1 cellular context compared by ENCODE assay signal in the genomic region with DNA sequence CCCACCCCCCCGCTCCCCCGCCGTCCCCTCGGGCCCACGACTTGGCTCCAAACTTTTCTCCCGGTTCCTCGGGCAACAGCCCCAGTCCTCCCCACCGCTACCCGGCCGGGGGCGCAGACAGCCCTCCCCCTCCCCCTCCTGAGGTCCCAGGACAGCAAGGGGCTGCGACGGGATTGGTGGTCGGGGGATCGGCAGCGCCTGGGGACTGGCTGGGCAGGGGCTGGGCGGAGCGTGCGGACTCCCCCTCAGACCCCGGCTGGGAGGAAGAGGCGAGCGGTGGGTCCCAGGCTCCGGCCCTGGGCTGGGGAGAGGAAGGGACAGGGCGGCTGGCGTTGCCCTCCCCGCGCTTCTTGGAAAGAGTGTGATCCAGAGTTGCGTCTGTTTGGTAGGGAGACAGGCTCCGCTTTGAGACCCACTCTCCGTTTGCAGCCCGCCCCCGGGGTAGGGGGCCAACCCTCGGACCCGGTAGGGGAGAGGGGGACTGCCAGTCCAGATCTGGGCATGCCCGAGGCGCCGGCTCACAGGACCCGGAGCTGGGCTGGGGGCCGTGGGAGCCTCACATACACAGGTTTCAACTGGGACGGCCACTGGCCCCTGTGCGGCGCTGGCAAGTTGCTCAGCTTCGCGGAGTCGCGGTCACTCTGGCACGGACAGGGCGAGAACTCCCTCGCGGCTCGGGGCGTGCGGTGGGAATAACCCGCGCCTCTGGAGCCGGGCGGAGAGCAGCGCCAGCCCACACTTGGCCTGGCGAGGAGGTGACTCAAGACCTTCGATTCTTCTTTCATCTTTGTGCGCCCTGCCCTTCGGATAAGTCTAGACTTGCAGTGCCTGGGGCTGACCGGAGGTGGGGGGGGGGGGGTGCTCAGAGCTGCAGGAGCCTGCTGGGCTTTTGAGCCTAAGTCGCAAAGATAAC.
A peak's percentile ranks its signal among the peaks of the same experiment; 100 is the strongest.
TF ChIP-seq lines count a peak whose summit lies in the region.

No MANE protein-coding gene starts in this region.

TF ChIP-seq in K562, 482 proteins besides CTCF, POLR2A, EP300 and RAD21 (continued from another document and continues in another):
- TF ChIP-seq, protein P1, sequence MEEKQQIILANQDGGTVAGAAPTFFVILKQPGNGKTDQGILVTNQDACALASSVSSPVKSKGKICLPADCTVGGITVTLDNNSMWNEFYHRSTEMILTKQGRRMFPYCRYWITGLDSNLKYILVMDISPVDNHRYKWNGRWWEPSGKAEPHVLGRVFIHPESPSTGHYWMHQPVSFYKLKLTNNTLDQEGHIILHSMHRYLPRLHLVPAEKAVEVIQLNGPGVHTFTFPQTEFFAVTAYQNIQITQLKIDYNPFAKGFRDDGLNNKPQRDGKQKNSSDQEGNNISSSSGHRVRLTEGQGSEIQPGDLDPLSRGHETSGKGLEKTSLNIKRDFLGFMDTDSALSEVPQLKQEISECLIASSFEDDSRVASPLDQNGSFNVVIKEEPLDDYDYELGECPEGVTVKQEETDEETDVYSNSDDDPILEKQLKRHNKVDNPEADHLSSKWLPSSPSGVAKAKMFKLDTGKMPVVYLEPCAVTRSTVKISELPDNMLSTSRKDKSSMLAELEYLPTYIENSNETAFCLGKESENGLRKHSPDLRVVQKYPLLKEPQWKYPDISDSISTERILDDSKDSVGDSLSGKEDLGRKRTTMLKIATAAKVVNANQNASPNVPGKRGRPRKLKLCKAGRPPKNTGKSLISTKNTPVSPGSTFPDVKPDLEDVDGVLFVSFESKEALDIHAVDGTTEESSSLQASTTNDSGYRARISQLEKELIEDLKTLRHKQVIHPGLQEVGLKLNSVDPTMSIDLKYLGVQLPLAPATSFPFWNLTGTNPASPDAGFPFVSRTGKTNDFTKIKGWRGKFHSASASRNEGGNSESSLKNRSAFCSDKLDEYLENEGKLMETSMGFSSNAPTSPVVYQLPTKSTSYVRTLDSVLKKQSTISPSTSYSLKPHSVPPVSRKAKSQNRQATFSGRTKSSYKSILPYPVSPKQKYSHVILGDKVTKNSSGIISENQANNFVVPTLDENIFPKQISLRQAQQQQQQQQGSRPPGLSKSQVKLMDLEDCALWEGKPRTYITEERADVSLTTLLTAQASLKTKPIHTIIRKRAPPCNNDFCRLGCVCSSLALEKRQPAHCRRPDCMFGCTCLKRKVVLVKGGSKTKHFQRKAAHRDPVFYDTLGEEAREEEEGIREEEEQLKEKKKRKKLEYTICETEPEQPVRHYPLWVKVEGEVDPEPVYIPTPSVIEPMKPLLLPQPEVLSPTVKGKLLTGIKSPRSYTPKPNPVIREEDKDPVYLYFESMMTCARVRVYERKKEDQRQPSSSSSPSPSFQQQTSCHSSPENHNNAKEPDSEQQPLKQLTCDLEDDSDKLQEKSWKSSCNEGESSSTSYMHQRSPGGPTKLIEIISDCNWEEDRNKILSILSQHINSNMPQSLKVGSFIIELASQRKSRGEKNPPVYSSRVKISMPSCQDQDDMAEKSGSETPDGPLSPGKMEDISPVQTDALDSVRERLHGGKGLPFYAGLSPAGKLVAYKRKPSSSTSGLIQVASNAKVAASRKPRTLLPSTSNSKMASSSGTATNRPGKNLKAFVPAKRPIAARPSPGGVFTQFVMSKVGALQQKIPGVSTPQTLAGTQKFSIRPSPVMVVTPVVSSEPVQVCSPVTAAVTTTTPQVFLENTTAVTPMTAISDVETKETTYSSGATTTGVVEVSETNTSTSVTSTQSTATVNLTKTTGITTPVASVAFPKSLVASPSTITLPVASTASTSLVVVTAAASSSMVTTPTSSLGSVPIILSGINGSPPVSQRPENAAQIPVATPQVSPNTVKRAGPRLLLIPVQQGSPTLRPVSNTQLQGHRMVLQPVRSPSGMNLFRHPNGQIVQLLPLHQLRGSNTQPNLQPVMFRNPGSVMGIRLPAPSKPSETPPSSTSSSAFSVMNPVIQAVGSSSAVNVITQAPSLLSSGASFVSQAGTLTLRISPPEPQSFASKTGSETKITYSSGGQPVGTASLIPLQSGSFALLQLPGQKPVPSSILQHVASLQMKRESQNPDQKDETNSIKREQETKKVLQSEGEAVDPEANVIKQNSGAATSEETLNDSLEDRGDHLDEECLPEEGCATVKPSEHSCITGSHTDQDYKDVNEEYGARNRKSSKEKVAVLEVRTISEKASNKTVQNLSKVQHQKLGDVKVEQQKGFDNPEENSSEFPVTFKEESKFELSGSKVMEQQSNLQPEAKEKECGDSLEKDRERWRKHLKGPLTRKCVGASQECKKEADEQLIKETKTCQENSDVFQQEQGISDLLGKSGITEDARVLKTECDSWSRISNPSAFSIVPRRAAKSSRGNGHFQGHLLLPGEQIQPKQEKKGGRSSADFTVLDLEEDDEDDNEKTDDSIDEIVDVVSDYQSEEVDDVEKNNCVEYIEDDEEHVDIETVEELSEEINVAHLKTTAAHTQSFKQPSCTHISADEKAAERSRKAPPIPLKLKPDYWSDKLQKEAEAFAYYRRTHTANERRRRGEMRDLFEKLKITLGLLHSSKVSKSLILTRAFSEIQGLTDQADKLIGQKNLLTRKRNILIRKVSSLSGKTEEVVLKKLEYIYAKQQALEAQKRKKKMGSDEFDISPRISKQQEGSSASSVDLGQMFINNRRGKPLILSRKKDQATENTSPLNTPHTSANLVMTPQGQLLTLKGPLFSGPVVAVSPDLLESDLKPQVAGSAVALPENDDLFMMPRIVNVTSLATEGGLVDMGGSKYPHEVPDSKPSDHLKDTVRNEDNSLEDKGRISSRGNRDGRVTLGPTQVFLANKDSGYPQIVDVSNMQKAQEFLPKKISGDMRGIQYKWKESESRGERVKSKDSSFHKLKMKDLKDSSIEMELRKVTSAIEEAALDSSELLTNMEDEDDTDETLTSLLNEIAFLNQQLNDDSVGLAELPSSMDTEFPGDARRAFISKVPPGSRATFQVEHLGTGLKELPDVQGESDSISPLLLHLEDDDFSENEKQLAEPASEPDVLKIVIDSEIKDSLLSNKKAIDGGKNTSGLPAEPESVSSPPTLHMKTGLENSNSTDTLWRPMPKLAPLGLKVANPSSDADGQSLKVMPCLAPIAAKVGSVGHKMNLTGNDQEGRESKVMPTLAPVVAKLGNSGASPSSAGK (IDR thresholded peaks at IDR 0.05), result peak; percentile 49; the same call in 1 of the 2 replicates
- TF ChIP-seq, protein P2, sequence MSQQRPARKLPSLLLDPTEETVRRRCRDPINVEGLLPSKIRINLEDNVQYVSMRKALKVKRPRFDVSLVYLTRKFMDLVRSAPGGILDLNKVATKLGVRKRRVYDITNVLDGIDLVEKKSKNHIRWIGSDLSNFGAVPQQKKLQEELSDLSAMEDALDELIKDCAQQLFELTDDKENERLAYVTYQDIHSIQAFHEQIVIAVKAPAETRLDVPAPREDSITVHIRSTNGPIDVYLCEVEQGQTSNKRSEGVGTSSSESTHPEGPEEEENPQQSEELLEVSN (IDR thresholded peaks at IDR 0.05; ENCODE audit: borderline replicate concordance in 1 of 2, extremely low read depth in 1 of 2, insufficient read depth in 1 of 2, insufficient read length in 1 of 2, low read depth in 1 of 2, low read length in 1 of 2, poor library complexity in 1 of 2, severe bottlenecking in 1 of 2), result peak in 1 of 2 experiments; percentile 66
- TF ChIP-seq CHD1 (IDR thresholded peaks at IDR 0.05; ENCODE audit: low read length) (peak; percentile 86), XRCC5 (IDR thresholded peaks at IDR 0.05; ENCODE audit: low read depth, low read length) (no peak), CBFB (CRISPR knock-in tag; IDR thresholded peaks at IDR 0.05) (peak; percentile 74; the same call in 1 of the 2 replicates), SRSF7 (optimal IDR thresholded peaks at IDR 0.05; ENCODE audit: low read depth, low read length) (no peak), FOXP1 (CRISPR knock-in tag; IDR thresholded peaks at IDR 0.05) (peak; percentile 19; the same call in 1 of the 2 replicates), CBX5 (IDR thresholded peaks at IDR 0.05; ENCODE audit: borderline replicate concordance, low read depth) (no peak), ZNF696 (CRISPR knock-in tag; conservative IDR thresholded peaks at IDR 0.05) (no peak), SAFB2 (IDR thresholded peaks at IDR 0.05; ENCODE audit: borderline replicate concordance, low read depth, low read length, severe bottlenecking) (no peak), RBM15 (IDR thresholded peaks at IDR 0.05; ENCODE audit: insufficient read depth, low read length) (no peak), ZC3H11A (IDR thresholded peaks at IDR 0.05; ENCODE audit: low read depth, low read length) (no peak), HEY1 (CRISPR knock-in tag; IDR thresholded peaks at IDR 0.05; ENCODE audit: borderline replicate concordance) (no peak), MITF (IDR thresholded peaks at IDR 0.05) (no peak), NRF1 (conservative IDR thresholded peaks at IDR 0.05 in 1 of 2, IDR thresholded peaks at IDR 0.05 in 1 of 2) (peak; percentile 32 to 60; a peak in 2 of 4 replicates), PCBP1 (IDR thresholded peaks at IDR 0.05; ENCODE audit: low read depth, low read length, poor library complexity, severe bottlenecking) (peak; percentile 65), TEAD1 (CRISPR knock-in tag; IDR thresholded peaks at IDR 0.05) (0 out of 4 replicates have a peak, but pooled peaks of 1 of the 2 experiments have one; percentile 28), POLR2G (IDR thresholded peaks at IDR 0.05; ENCODE audit: low read depth, low read length) (peak; percentile 72), HNRNPUL1 (IDR thresholded peaks at IDR 0.05; ENCODE audit: low read length) (no peak), ATF1 (CRISPR knock-in tag; IDR thresholded peaks at IDR 0.05) (no peak), ATF1 (tag; IDR thresholded peaks at IDR 0.05) (0 out of 2 replicates have a peak, but pooled peaks have one; percentile 19), SMARCC2 (IDR thresholded peaks at IDR 0.05; ENCODE audit: low read depth) (0 out of 2 replicates have a peak, but pooled peaks have one; percentile 36)
- TF ChIP-seq, protein P3, sequence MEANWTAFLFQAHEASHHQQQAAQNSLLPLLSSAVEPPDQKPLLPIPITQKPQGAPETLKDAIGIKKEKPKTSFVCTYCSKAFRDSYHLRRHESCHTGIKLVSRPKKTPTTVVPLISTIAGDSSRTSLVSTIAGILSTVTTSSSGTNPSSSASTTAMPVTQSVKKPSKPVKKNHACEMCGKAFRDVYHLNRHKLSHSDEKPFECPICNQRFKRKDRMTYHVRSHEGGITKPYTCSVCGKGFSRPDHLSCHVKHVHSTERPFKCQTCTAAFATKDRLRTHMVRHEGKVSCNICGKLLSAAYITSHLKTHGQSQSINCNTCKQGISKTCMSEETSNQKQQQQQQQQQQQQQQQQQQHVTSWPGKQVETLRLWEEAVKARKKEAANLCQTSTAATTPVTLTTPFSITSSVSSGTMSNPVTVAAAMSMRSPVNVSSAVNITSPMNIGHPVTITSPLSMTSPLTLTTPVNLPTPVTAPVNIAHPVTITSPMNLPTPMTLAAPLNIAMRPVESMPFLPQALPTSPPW (CRISPR knock-in tag; IDR thresholded peaks at IDR 0.05), result peak; percentile 69
- TF ChIP-seq, protein P4, sequence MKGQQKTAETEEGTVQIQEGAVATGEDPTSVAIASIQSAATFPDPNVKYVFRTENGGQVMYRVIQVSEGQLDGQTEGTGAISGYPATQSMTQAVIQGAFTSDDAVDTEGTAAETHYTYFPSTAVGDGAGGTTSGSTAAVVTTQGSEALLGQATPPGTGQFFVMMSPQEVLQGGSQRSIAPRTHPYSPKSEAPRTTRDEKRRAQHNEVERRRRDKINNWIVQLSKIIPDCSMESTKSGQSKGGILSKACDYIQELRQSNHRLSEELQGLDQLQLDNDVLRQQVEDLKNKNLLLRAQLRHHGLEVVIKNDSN (CRISPR knock-in tag; IDR thresholded peaks at IDR 0.05), result no peak
- TF ChIP-seq, protein P5, sequence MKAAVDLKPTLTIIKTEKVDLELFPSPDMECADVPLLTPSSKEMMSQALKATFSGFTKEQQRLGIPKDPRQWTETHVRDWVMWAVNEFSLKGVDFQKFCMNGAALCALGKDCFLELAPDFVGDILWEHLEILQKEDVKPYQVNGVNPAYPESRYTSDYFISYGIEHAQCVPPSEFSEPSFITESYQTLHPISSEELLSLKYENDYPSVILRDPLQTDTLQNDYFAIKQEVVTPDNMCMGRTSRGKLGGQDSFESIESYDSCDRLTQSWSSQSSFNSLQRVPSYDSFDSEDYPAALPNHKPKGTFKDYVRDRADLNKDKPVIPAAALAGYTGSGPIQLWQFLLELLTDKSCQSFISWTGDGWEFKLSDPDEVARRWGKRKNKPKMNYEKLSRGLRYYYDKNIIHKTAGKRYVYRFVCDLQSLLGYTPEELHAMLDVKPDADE (conservative IDR thresholded peaks at IDR 0.05; ENCODE audit: control insufficient read depth, low read depth, low read length), result no peak; the same call in 1 of the 2 replicates
- TF ChIP-seq, protein P6, sequence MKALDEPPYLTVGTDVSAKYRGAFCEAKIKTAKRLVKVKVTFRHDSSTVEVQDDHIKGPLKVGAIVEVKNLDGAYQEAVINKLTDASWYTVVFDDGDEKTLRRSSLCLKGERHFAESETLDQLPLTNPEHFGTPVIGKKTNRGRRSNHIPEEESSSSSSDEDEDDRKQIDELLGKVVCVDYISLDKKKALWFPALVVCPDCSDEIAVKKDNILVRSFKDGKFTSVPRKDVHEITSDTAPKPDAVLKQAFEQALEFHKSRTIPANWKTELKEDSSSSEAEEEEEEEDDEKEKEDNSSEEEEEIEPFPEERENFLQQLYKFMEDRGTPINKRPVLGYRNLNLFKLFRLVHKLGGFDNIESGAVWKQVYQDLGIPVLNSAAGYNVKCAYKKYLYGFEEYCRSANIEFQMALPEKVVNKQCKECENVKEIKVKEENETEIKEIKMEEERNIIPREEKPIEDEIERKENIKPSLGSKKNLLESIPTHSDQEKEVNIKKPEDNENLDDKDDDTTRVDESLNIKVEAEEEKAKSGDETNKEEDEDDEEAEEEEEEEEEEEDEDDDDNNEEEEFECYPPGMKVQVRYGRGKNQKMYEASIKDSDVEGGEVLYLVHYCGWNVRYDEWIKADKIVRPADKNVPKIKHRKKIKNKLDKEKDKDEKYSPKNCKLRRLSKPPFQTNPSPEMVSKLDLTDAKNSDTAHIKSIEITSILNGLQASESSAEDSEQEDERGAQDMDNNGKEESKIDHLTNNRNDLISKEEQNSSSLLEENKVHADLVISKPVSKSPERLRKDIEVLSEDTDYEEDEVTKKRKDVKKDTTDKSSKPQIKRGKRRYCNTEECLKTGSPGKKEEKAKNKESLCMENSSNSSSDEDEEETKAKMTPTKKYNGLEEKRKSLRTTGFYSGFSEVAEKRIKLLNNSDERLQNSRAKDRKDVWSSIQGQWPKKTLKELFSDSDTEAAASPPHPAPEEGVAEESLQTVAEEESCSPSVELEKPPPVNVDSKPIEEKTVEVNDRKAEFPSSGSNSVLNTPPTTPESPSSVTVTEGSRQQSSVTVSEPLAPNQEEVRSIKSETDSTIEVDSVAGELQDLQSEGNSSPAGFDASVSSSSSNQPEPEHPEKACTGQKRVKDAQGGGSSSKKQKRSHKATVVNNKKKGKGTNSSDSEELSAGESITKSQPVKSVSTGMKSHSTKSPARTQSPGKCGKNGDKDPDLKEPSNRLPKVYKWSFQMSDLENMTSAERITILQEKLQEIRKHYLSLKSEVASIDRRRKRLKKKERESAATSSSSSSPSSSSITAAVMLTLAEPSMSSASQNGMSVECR (CRISPR knock-in tag; IDR thresholded peaks at IDR 0.05), result 0 out of 2 replicates have a peak, but pooled peaks have one; percentile 40
